In genomic region chr15:60651734-60652141, GRCh38 we compare ENCODE assay signal across 13 cellular contexts.
DNase-seq lines count a peak whose midpoint lies in the region; ATAC-seq, FAIRE-seq and TF ChIP-seq lines count a peak whose summit lies in the region.
"Had no signal": no experiment of that assay in that cellular context is flagged by ENCODE, and none has a peak within 500 bp of the region (broad histone marks: within the 10 kb centered on the region; RNA-seq: fewer than 3 reads in every experiment).

No MANE protein-coding gene starts in this region.

- FAIRE-seq in pancreas (lab: Jason Lieb, UNC): no peak
- FAIRE-seq: K562 had no signal

- ATAC-seq in GM18511 (IDR thresholded peaks at IDR 0.05; ENCODE audit: unreplicated experiment): peak; percentile 54
- ATAC-seq in T-cell (replicated peaks in 1 of 4): no peak
- no peak for ATAC-seq in pancreas
- ATAC-seq: activated CD4-positive, CD25-positive, alpha-beta regulatory T cell treated with anti-CD3 and anti-CD28 coated beads, Interleukin-2, amount 50 U/mL, for 24 hours; activated naive CD4-positive, alpha-beta T cell treated with anti-CD3 and anti-CD28 coated beads, Interleukin-2, amount 50 U/mL, for 72 hours; K562 had no signal

- 72 to 77% methylated on average over 2 of the region's 2 CpGs for WGBS in sigmoid colon, 2 donors
- WGBS in pancreas, 2 donors: 91 to 93% methylated on average over 2 of the region's 2 CpGs

- no peak overlapping the region for H2AFZ ChIP-seq in Karpas-422 (ENCODE audit: low read length)

- H4K20me1 ChIP-seq in Karpas-422 (ENCODE audit: insufficient read depth, low read depth, low read length): no peaks in the 10 kb centered on the region; the same call in 1 of the 2 replicates

- no peak overlapping the region for H3K4me3 ChIP-seq in CD8-positive, alpha-beta memory T cell (ENCODE audit: low read length)
- peak overlapping the region; percentile 42; the same call in 1 of the 2 replicates for H3K4me3 ChIP-seq in Karpas-422 (ENCODE audit: low read length)
- H3K4me3 ChIP-seq in sigmoid colon: no peak overlapping the region
- no peak overlapping the region for H3K4me3 ChIP-seq in pancreas
- H3K4me3 ChIP-seq: K562 had no signal

- H3K4me1 ChIP-seq in CD8-positive, alpha-beta memory T cell (ENCODE audit: insufficient read depth, low read length): peaks cover 30% of the 10 kb centered on the region
- H3K4me1 ChIP-seq in Karpas-422 (ENCODE audit: low read length) (peaks cover 41% of the 10 kb centered on the region), sigmoid colon (peaks cover 0 to 3% (median 0%) of the 10 kb centered on the region in 4 donors), pancreas (no peaks in the 10 kb centered on the region)

- POLR2A ChIA-PET in CD8-positive, alpha-beta memory T cell (lab: Charles Lee): interaction anchor here (0.9 kb wide), 1 partner anchor 193 kb away, joined by 3 read pairs; no protein-coding TSS in a partner anchor
- POLR2A ChIA-PET in T-cell (lab: Charles Lee): interaction anchor here in 1 of 2 donors (0.6 to 0.9 kb wide), 4 partner anchors 28 to 395 kb away, joined by 3 to 7 read pairs (median 3); no protein-coding TSS in a partner anchor

- H3K4me2 ChIP-seq in Karpas-422 (ENCODE audit: low read depth, low read length, poor library complexity, severe bottlenecking): peak overlapping the region; percentile 67

- peaks cover 0 to 2% (median 0%) of the 10 kb centered on the region in 3 donors for H3K36me3 Mint-ChIP-seq in CD8-positive, alpha-beta memory T cell
- H3K36me3 Mint-ChIP-seq in T-cell (no peaks in the 10 kb centered on the region), chondrocyte (ENCODE audit: low read depth) (no peaks in the 10 kb centered on the region)

- H3K27ac Mint-ChIP-seq in CD8-positive, alpha-beta memory T cell: peak overlapping the region in 6 of 8 donors; percentile 51 to 92 (median 72)
- H3K27ac Mint-ChIP-seq in T-cell (peak overlapping the region; percentile 52 to 66), chondrocyte (ENCODE audit: unreplicated experiment) (no peak overlapping the region)
- H3K27ac Mint-ChIP-seq: activated naive CD4-positive, alpha-beta T cell treated with anti-CD3 and anti-CD28 coated beads, Interleukin-2, amount 50 U/mL, for 72 hours had no signal

- H3K4me3 Mint-ChIP-seq in CD8-positive, alpha-beta memory T cell: peak overlapping the region in 2 of 7 donors; percentile 24 to 44
- H3K4me3 Mint-ChIP-seq in T-cell (peak overlapping the region in 1 of 3 donors; percentile 78), chondrocyte (ENCODE audit: unreplicated experiment) (no peak overlapping the region)

- H3K27ac ChIP-seq in CD8-positive, alpha-beta memory T cell (ENCODE audit: low read depth, low read length): no peak overlapping the region
- H3K27ac ChIP-seq in Karpas-422 (ENCODE audit: low read length) (0 out of 2 replicates have a peak overlapping the region, but pooled peaks have one; percentile 12), sigmoid colon (no peak overlapping the region), pancreas (no peak overlapping the region)

- no peaks in the 10 kb centered on the region for H3K36me3 ChIP-seq in CD8-positive, alpha-beta memory T cell (ENCODE audit: insufficient read depth, low read length)
- H3K36me3 ChIP-seq in Karpas-422 (ENCODE audit: insufficient read depth, low read length) (no peaks in the 10 kb centered on the region), sigmoid colon (no peaks in the 10 kb centered on the region), pancreas (no peaks in the 10 kb centered on the region)

- TF ChIP-seq EP300 in sigmoid colon (IDR thresholded peaks at IDR 0.05): no peak

- TF ChIP-seq CTCF in sigmoid colon (IDR thresholded peaks at IDR 0.05) (no peak), chondrocyte (IDR thresholded peaks at IDR 0.05) (no peak), pancreas (IDR thresholded peaks at IDR 0.05) (no peak)

- H3K4me1 Mint-ChIP-seq in CD8-positive, alpha-beta memory T cell: peaks cover 51 to 63% (median 58%) of the 10 kb centered on the region in 3 donors
- H3K4me1 Mint-ChIP-seq in T-cell: peaks cover 44 to 63% (median 44%) of the 10 kb centered on the region in 3 donors
- no peaks in the 10 kb centered on the region for H3K4me1 Mint-ChIP-seq in chondrocyte (ENCODE audit: low read depth)

- no peak overlapping the region for H3K9ac ChIP-seq in Karpas-422 (ENCODE audit: low read length)

- no peaks in the 10 kb centered on the region for H3K27me3 ChIP-seq in CD8-positive, alpha-beta memory T cell (ENCODE audit: insufficient read depth, low read length, poor library complexity, severe bottlenecking)
- no peaks in the 10 kb centered on the region for H3K27me3 ChIP-seq in Karpas-422 (ENCODE audit: low read length)
- H3K27me3 ChIP-seq in sigmoid colon: no peaks in the 10 kb centered on the region
- H3K27me3 ChIP-seq in pancreas: no peaks in the 10 kb centered on the region

- DNase-seq in CD8-positive, alpha-beta memory T cell: no peak
- peak; percentile 78 for DNase-seq in Karpas-422
- no peak for DNase-seq in T-cell
- DNase-seq in sigmoid colon: no peak
- no peak for DNase-seq in NOMO-1 (lab: John Stamatoyannopoulos, UW; ENCODE audit: unreplicated experiment in 2 of 2)
- DNase-seq in chondrocyte (ENCODE audit: low spot score): no peak
- no peak for DNase-seq in pancreas
- DNase-seq: effector CD8-positive, alpha-beta T cell; hippocampal formation had no signal

- H3K79me2 ChIP-seq in Karpas-422 (ENCODE audit: low read length): no peaks in the 10 kb centered on the region

- intact Hi-C loops in sigmoid colon (cut with DNase I) (no loop called here), pancreas (cut with DNase I) (no loop called here)

- no peaks in the 10 kb centered on the region for H3K9me3 ChIP-seq in CD8-positive, alpha-beta memory T cell (ENCODE audit: low read length)
- H3K9me3 ChIP-seq in Karpas-422 (ENCODE audit: low read length) (no peaks in the 10 kb centered on the region), sigmoid colon (no peaks in the 10 kb centered on the region), pancreas (no peaks in the 10 kb centered on the region)

- CTCF ChIA-PET in CD8-positive, alpha-beta memory T cell (lab: Charles Lee): no interaction called here
- CTCF ChIA-PET in T-cell (lab: Charles Lee): interaction anchor here (0.6 to 1.3 kb wide), 5 partner anchors 66 to 280 kb away, joined by 3 to 6 read pairs (median 3); no protein-coding TSS in a partner anchor

- no peaks in the 10 kb centered on the region for H3K9me3 Mint-ChIP-seq in CD8-positive, alpha-beta memory T cell
- H3K9me3 Mint-ChIP-seq in T-cell: no peaks in the 10 kb centered on the region
- no peaks in the 10 kb centered on the region for H3K9me3 Mint-ChIP-seq in chondrocyte (ENCODE audit: low read depth)

- no peaks in the 10 kb centered on the region for H3K9me2 ChIP-seq in Karpas-422 (replicated peaks; ENCODE audit: insufficient read depth, low read length)

- peaks cover 0 to under 1% of the 10 kb centered on the region in 2 donors for H3K27me3 Mint-ChIP-seq in CD8-positive, alpha-beta memory T cell
- no peaks in the 10 kb centered on the region for H3K27me3 Mint-ChIP-seq in T-cell
- no peaks in the 10 kb centered on the region for H3K27me3 Mint-ChIP-seq in chondrocyte (ENCODE audit: low read depth)

- no peak for TF ChIP-seq POLR2A in sigmoid colon (IDR thresholded peaks at IDR 0.05)
